ENCODE assay signal across 8 cellular contexts in genomic region chr1:36149237-36149972, GRCh38. TPM values are rescaled to one million over a fixed set of nuclear protein-coding genes. Genes with fewer than 3 reads are reported as not detected.
DNase-seq lines count a peak whose midpoint lies in the region; ATAC-seq and TF ChIP-seq lines count a peak whose summit lies in the region.

Gene TRAPPC3, minus strand, starts transcription at chr1:36149486. Its CDS starts 108 bp downstream, at chr1:36149378.

- no peaks in the 10 kb centered on the region for H3K36me3 Mint-ChIP-seq in activated T-cell treated with anti-CD3 and anti-CD28 coated beads, Interleukin-2, amount 50 U/mL, for 4 hours (ENCODE audit: insufficient read depth)

- peak within 1 kb of the TSS; percentile 93 for H3K4me3 ChIP-seq in DOHH2 (ENCODE audit: low read length)
- peak within 1 kb of the TSS; percentile 23 for H3K4me3 ChIP-seq in KMS-11 (IDR thresholded peaks at IDR 0.05; ENCODE audit: insufficient read depth, low read depth, low read length)
- peak within 1 kb of the TSS; percentile 89 to 98 for H3K4me3 ChIP-seq in Panc1 (ENCODE audit: low read depth in 2 of 2, low read length in 2 of 2)
- H3K4me3 ChIP-seq in esophagus (ENCODE audit: low read depth in 1 of 2, low read length in 2 of 2) = peak within 1 kb of the TSS; percentile 81 to 94
- H3K4me3 ChIP-seq in muscle layer of colon (ENCODE audit: low read depth in 1 of 2, low read length in 2 of 2) = peak within 1 kb of the TSS; percentile 77 to 88

- POLR2A ChIA-PET in Panc1 (lab: Charles Lee) = interaction anchor here (0.6 to 1.9 kb wide), 10 partner anchors 12 to 157 kb away, joined by 3 to 6 read pairs (median 4); no protein-coding TSS in a partner anchor

- H4K20me1 ChIP-seq in DOHH2 (ENCODE audit: control insufficient read depth, insufficient read depth, low read depth, low read length) (no peaks in the 10 kb centered on the region), KMS-11 (ENCODE audit: insufficient read depth) (no peaks in the 10 kb centered on the region)

- no peaks in the 10 kb centered on the region for H3K27me3 Mint-ChIP-seq in activated T-cell treated with anti-CD3 and anti-CD28 coated beads, Interleukin-2, amount 50 U/mL, for 4 hours (ENCODE audit: low read depth)

- peak; percentile 98 for DNase-seq in Panc1 (ENCODE audit: low read depth, low spot score)
- peak; percentile 99 for DNase-seq in activated T-cell treated with anti-CD3 and anti-CD28 coated beads, Interleukin-2, amount 50 U/mL, for 4 hours
- DNase-seq in stimulated activated CD8-positive, alpha-beta memory T cell treated with anti-CD3 and anti-CD28 coated beads, Interleukin-7, amount 100 ng/mL, for 24 hours (ENCODE audit: low read depth) = peak; percentile 99

- H3K4me2 ChIP-seq in DOHH2 (ENCODE audit: low read length) (peak within 1 kb of the TSS; percentile 98), KMS-11 (peak within 1 kb of the TSS; percentile 100)

- H3K79me2 ChIP-seq in DOHH2 (ENCODE audit: control insufficient read depth, low read length) = peaks cover 38% of the 10 kb centered on the region
- peaks cover 35% of the 10 kb centered on the region for H3K79me2 ChIP-seq in KMS-11 (ENCODE audit: insufficient read depth, low read depth)

- H3K36me3 ChIP-seq in DOHH2 (ENCODE audit: control insufficient read depth, low read length) (peaks cover 13% of the 10 kb centered on the region), KMS-11 (ENCODE audit: insufficient read depth) (no peaks in the 10 kb centered on the region), Panc1 (ENCODE audit: control insufficient read depth, insufficient read depth, low read length) (no peaks in the 10 kb centered on the region; the same call in 1 of the 2 replicates), esophagus (ENCODE audit: control insufficient read depth in 2 of 2, insufficient read depth in 2 of 2, low read length in 1 of 2) (peaks cover 0 to 2% of the 10 kb centered on the region in 2 donors), muscle layer of colon (ENCODE audit: insufficient read depth, low read length) (peaks cover 5% of the 10 kb centered on the region)

- peaks cover 7% of the 10 kb centered on the region for H3F3A ChIP-seq in DOHH2 (ENCODE audit: control insufficient read depth, insufficient read depth)

- peaks cover 66% of the 10 kb centered on the region for H3K4me1 Mint-ChIP-seq in activated T-cell treated with anti-CD3 and anti-CD28 coated beads, Interleukin-2, amount 50 U/mL, for 4 hours (ENCODE audit: low read depth)

- TF ChIP-seq CTCF in DOHH2 (IDR thresholded peaks at IDR 0.05; ENCODE audit: low read depth, low read length, poor library complexity, severe bottlenecking) = peak; percentile 95
- peak; percentile 80 for TF ChIP-seq CTCF in KMS-11 (conservative IDR thresholded peaks at IDR 0.05; ENCODE audit: low read depth, low read length)
- peak; percentile 98 for TF ChIP-seq CTCF in Panc1 (IDR thresholded peaks at IDR 0.05)

- H3K27me3 ChIP-seq in DOHH2 (ENCODE audit: control insufficient read depth, low read length) = no peaks in the 10 kb centered on the region
- no peaks in the 10 kb centered on the region for H3K27me3 ChIP-seq in KMS-11 (ENCODE audit: insufficient read depth, low read depth)
- no peaks in the 10 kb centered on the region for H3K27me3 ChIP-seq in Panc1 (ENCODE audit: control insufficient read depth, insufficient read depth, low read length)
- H3K27me3 ChIP-seq in esophagus (ENCODE audit: control insufficient read depth in 1 of 2, insufficient read depth in 2 of 2, low read length in 2 of 2) = no peaks in the 10 kb centered on the region
- H3K27me3 ChIP-seq in muscle layer of colon (ENCODE audit: control insufficient read depth in 1 of 2, insufficient read depth in 2 of 2, low read length in 2 of 2) = no peaks in the 10 kb centered on the region

- H3K9me3 Mint-ChIP-seq in activated T-cell treated with anti-CD3 and anti-CD28 coated beads, Interleukin-2, amount 50 U/mL, for 4 hours = no peaks in the 10 kb centered on the region

- no peaks in the 10 kb centered on the region for H3K9me3 ChIP-seq in DOHH2 (ENCODE audit: control insufficient read depth, insufficient read depth, low read length)
- H3K9me3 ChIP-seq in Panc1 (ENCODE audit: control insufficient read depth, insufficient read depth, low read depth, low read length) = no peaks in the 10 kb centered on the region
- H3K9me3 ChIP-seq in esophagus (ENCODE audit: control insufficient read depth in 2 of 2, insufficient read depth in 1 of 2, low read depth in 1 of 2, low read length in 1 of 2) = no peaks in the 10 kb centered on the region
- no peaks in the 10 kb centered on the region for H3K9me3 ChIP-seq in muscle layer of colon (ENCODE audit: low read length)

- H3K9ac ChIP-seq in KMS-11 = peak within 1 kb of the TSS; percentile 85
- H3K9ac ChIP-seq in muscle layer of colon (ENCODE audit: low read length) = peak within 1 kb of the TSS; percentile 77

- CTCF ChIA-PET in Panc1 (lab: Charles Lee) = interaction anchor here (0.6 to 2.6 kb wide), 15 partner anchors 10 to 299 kb away, joined by 3 to 29 read pairs (median 3); partner anchors contain the start of gene SH3D21

- peak; percentile 84 for ATAC-seq in GM21737 (IDR thresholded peaks at IDR 0.05; ENCODE audit: unreplicated experiment)
- ATAC-seq in Panc1 = peak; percentile 93
- ATAC-seq in activated T-cell treated with anti-CD3 and anti-CD28 coated beads, Interleukin-2, amount 50 U/mL, for 4 hours = peak; percentile 95 to 96

- no TSS peak for BruUV-seq in Panc1 (replicated peaks; lab: Mats Ljungman, UMichigan)

- 0 to 1% methylated on average over 62 of the region's 62 CpGs for WGBS in esophagus, 2 donors

- peak within 1 kb of the TSS; percentile 88 for H2AFZ ChIP-seq in KMS-11 (ENCODE audit: low read depth)

- H3K27ac ChIP-seq in DOHH2 (ENCODE audit: low read depth, low read length) (peak within 1 kb of the TSS; percentile 69), KMS-11 (peak within 1 kb of the TSS; percentile 97), Panc1 (ENCODE audit: low read length) (peak within 1 kb of the TSS; percentile 98), esophagus (ENCODE audit: low read depth in 2 of 2, low read length in 1 of 2) (peak within 1 kb of the TSS; percentile 96 to 100), muscle layer of colon (ENCODE audit: low read depth, low read length) (peak within 1 kb of the TSS; percentile 84)

- in situ Hi-C loops in Panc1 (cut with HindIII; ENCODE audit: low pct_unique_long_range_greater_than_20kb, low sequenced_read_pairs) = no loop called here

- intact Hi-C loops in Panc1 (cut with micrococcal nuclease; ENCODE audit: unreplicated experiment) = loop anchor here (1.0 to 5.0 kb wide), 2 partner anchors 39 to 133 kb away; no protein-coding TSS in a partner anchor

- H3K4me1 ChIP-seq in DOHH2 (ENCODE audit: control insufficient read depth, low read length) = peaks cover 52% of the 10 kb centered on the region
- peaks cover 37% of the 10 kb centered on the region for H3K4me1 ChIP-seq in KMS-11 (ENCODE audit: low read depth, poor library complexity, severe bottlenecking)
- H3K4me1 ChIP-seq in Panc1 (ENCODE audit: control insufficient read depth, insufficient read depth, low read length) = peaks cover 33% of the 10 kb centered on the region
- H3K4me1 ChIP-seq in esophagus (ENCODE audit: control insufficient read depth in 2 of 2, insufficient read depth in 2 of 2, low read length in 1 of 2) = peaks cover 0 to 16% of the 10 kb centered on the region in 2 donors
- H3K4me1 ChIP-seq in muscle layer of colon (ENCODE audit: insufficient read depth, low read length) = peaks cover 40% of the 10 kb centered on the region

- no peaks in the 10 kb centered on the region for H3K9me2 ChIP-seq in DOHH2 (replicated peaks; ENCODE audit: control insufficient read depth, low read length)

- H3K4me3 Mint-ChIP-seq in activated T-cell treated with anti-CD3 and anti-CD28 coated beads, Interleukin-2, amount 50 U/mL, for 4 hours = peak within 1 kb of the TSS; percentile 99

RNA-seq across cellular contexts. Expression of gene TRAPPC3, which starts in this region (rescaled TPM):
- 98.7 TPM for total RNA-seq in Panc1 (2021; ENCODE audit: unreplicated experiment)
- 150 TPM for polyA plus RNA-seq in Panc1 (2012; ENCODE audit: insufficient read length)
- total RNA-seq in activated T-cell treated with anti-CD3 and anti-CD28 coated beads, Interleukin-2, amount 50 U/mL, for 4 hours = 10 to 100 TPM; 64.2 to 69.6 (median 65.9) TPM
- polyA plus RNA-seq in esophagus = 10 to 100 TPM; 38.2 to 77.1 TPM

Comparison
In these comparisons a context has a peak if more than half of its experiments do, and no peak if none do; other contexts are left out.
1. Peak in every context shown above with its lines: DNase-seq, ATAC-seq, H3K4me3 ChIP-seq and H3K27ac ChIP-seq.
2. H3K4me3 ChIP-seq: peak in every context shown above with its lines; median percentile 94 in Panc1; 93 in DOHH2; 88 in esophagus; 82 in muscle layer of colon; 23 in KMS-11.